1 cellular context compared by ENCODE assay signal in genomic region chr11:76237914-76238313, GRCh38.
TF ChIP-seq lines count a peak whose summit lies in the region.

No MANE protein-coding gene starts in this region.

TF ChIP-seq in K562, 482 proteins besides CTCF, POLR2A, EP300 and RAD21 (continued from another document):
- no peak for TF ChIP-seq CEBPZ (IDR thresholded peaks at IDR 0.05; ENCODE audit: borderline replicate concordance, low read depth, low read length)
- TF ChIP-seq GTF3C2 (IDR thresholded peaks at IDR 0.05; ENCODE audit: borderline replicate concordance, extremely low read depth, insufficient read length), result peak; percentile 49
- TF ChIP-seq ETV1 (tag; conservative IDR thresholded peaks at IDR 0.05; ENCODE audit: low read depth), result peak; percentile 35; the same call in 1 of the 2 replicates
- TF ChIP-seq MCM7 (IDR thresholded peaks at IDR 0.05), result no peak
- TF ChIP-seq ELF1 (tag; IDR thresholded peaks at IDR 0.05), result 0 out of 2 replicates have a peak, but pooled peaks have one; percentile 56
